In the genomic region with DNA sequence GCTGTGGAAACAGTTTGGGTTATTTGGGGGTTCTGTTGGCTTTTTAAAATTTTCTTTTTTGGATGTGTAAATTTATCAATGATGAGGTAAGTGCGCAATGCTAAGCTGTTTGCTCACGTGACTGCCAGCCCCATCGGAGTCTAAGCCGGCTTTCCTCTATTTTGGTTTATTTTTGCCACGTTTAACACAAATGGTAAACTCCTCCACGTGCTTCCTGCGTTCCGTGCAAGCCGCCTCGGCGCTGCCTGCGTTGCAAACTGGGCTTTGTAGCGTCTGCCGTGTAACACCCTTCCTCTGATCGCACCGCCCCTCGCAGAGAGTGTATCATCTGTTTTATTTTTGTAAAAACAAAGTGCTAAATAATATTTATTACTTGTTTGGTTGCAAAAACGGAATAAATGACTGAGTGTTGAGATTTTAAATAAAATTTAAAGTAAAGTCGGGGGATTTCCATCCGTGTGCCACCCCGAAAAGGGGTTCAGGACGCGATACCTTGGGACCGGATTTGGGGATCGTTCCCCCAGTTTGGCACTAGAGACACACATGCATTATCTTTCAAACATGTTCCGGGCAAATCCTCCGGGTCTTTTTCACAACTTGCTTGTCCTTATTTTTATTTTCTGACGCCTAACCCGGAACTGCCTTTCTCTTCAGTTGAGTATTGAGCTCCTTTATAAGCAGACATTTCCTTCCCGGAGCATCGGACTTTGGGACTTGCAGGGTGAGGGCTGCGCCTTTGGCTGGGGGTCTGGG, we compare ENCODE assay signal across 10 cellular contexts. TPM values are rescaled to one million over a fixed set of nuclear protein-coding genes. Genes with fewer than 3 reads are reported as not detected.
DNase-seq lines count a peak whose midpoint lies in the region; ATAC-seq and TF ChIP-seq lines count a peak whose summit lies in the region.
"Had no signal": no experiment of that assay in that cellular context is flagged by ENCODE, and none has a peak within 500 bp of the region (broad histone marks: within the 10 kb centered on the region; RNA-seq: fewer than 3 reads in every experiment).

No MANE protein-coding gene starts in this region.

- peaks cover 0 to 52% of the 10 kb centered on the region in 2 donors for H3K4me1 ChIP-seq in right atrium auricular region

- H3K27me3 ChIP-seq in right atrium auricular region, result peaks cover 36 to 57% of the 10 kb centered on the region in 2 donors

- intact Hi-C loops in left ventricle myocardium superior (cut with micrococcal nuclease) (no loop called here), natural killer cell (cut with micrococcal nuclease) (loop anchor here (10.0 kb wide), 1 partner anchor 96 kb away; no protein-coding TSS in a partner anchor)

- H3K9me3 Mint-ChIP-seq in activated naive CD4-positive, alpha-beta T cell treated with anti-CD3 and anti-CD28 coated beads, Interleukin-2, amount 10 ng/mL, durations not matched to agents 7 days and 5 days, result no peaks in the 10 kb centered on the region
- no peaks in the 10 kb centered on the region for H3K9me3 Mint-ChIP-seq in natural killer cell

- H3K27me3 Mint-ChIP-seq in activated naive CD4-positive, alpha-beta T cell treated with anti-CD3 and anti-CD28 coated beads, Interleukin-2, amount 10 ng/mL, durations not matched to agents 7 days and 5 days, result peaks cover 98% of the 10 kb centered on the region
- H3K27me3 Mint-ChIP-seq in natural killer cell (ENCODE audit: low read depth in 2 of 2), result peaks cover 46 to 65% of the 10 kb centered on the region in 2 donors

- CTCF ChIA-PET in activated naive CD4-positive, alpha-beta T cell treated with anti-CD3 and anti-CD28 coated beads, Interleukin-2, amount 10 ng/mL, durations not matched to agents 7 days and 5 days (lab: Charles Lee), result no interaction called here

- no peak overlapping the region for H3K27ac ChIP-seq in right atrium auricular region

- H3K27ac Mint-ChIP-seq in activated naive CD4-positive, alpha-beta T cell treated with anti-CD3 and anti-CD28 coated beads, Interleukin-2, amount 10 ng/mL, durations not matched to agents 7 days and 5 days, result peak overlapping the region; percentile 54
- H3K27ac Mint-ChIP-seq in natural killer cell, result peak overlapping the region; percentile 40 to 86

- no peak overlapping the region for H3K4me3 Mint-ChIP-seq in activated naive CD4-positive, alpha-beta T cell treated with anti-CD3 and anti-CD28 coated beads, Interleukin-2, amount 10 ng/mL, durations not matched to agents 7 days and 5 days
- H3K4me3 Mint-ChIP-seq in natural killer cell, result peak overlapping the region; percentile 89

- no peak for TF ChIP-seq CTCF in right atrium auricular region (IDR thresholded peaks at IDR 0.05)
- no peak for TF ChIP-seq CTCF in natural killer cell (IDR thresholded peaks at IDR 0.05)

- peaks cover 31% of the 10 kb centered on the region for H3K4me1 Mint-ChIP-seq in activated naive CD4-positive, alpha-beta T cell treated with anti-CD3 and anti-CD28 coated beads, Interleukin-2, amount 10 ng/mL, durations not matched to agents 7 days and 5 days
- peaks cover 40 to 41% of the 10 kb centered on the region in 2 donors for H3K4me1 Mint-ChIP-seq in natural killer cell

- H3K9me3 ChIP-seq in right atrium auricular region, result no peaks in the 10 kb centered on the region

- peaks cover 4% of the 10 kb centered on the region for H3K36me3 Mint-ChIP-seq in activated naive CD4-positive, alpha-beta T cell treated with anti-CD3 and anti-CD28 coated beads, Interleukin-2, amount 10 ng/mL, durations not matched to agents 7 days and 5 days
- H3K36me3 Mint-ChIP-seq in natural killer cell, result peaks cover 5% of the 10 kb centered on the region

- peak; percentile 41 for DNase-seq in left ventricle myocardium superior
- DNase-seq in right atrium auricular region (ENCODE audit: low spot score), result no peak
- peak; percentile 48 for DNase-seq in activated naive CD4-positive, alpha-beta T cell treated with anti-CD3 and anti-CD28 coated beads, Interleukin-2, amount 10 ng/mL, durations not matched to agents 7 days and 5 days
- DNase-seq in natural killer cell, result no peak
- DNase-seq in SW 1271 (lab: John Stamatoyannopoulos, UW), result no peak
- no peak for DNase-seq in SW480 (ENCODE audit: low spot score)
- DNase-seq in LoVo (ENCODE audit: low spot score), result no peak
- DNase-seq: stimulated activated naive CD4-positive, alpha-beta T cell treated with Interleukin-2 at 50 U/mL for 16 hours had no signal

- H3K36me3 ChIP-seq in right atrium auricular region, result no peaks in the 10 kb centered on the region

- no peak overlapping the region for H3K4me3 ChIP-seq in right atrium auricular region

- ATAC-seq in left ventricle myocardium superior (no peak), natural killer cell (peak; percentile 41 to 58 (median 54)), GM21515 (IDR thresholded peaks at IDR 0.05; ENCODE audit: unreplicated experiment) (no peak)

RNA-seq across cellular contexts. Expression of a gene that starts 3.2 kb away (rescaled TPM):
- not detected for total RNA-seq in left ventricle myocardium superior
- not detected for total RNA-seq in right atrium auricular region
- not detected for total RNA-seq in natural killer cell

RNA-seq across cellular contexts. Expression of a gene that starts 41.0 kb away (rescaled TPM):
- total RNA-seq in left ventricle myocardium superior (0.62 TPM), right atrium auricular region (not detected), natural killer cell (1 to 10 TPM in 1 of 3 donors, under 1 TPM in 2; 0.47 to 1.4 (median 0.48) TPM)
- total RNA-seq: RPMI7951 had no signal

Comparison
In these comparisons a context has a peak if more than half of its experiments do, and no peak if none do; other contexts are left out.
1. DNase-seq: peak in left ventricle myocardium superior (single experiment) and activated naive CD4-positive, alpha-beta T cell treated with anti-CD3 and anti-CD28 coated beads, Interleukin-2, amount 10 ng/mL, durations not matched to agents 7 days and 5 days (single experiment); none in right atrium auricular region (single experiment), natural killer cell (single experiment), SW 1271 (0 of 2), SW480 (single experiment) and LoVo (single experiment).
2. ATAC-seq: peak in natural killer cell (3 of 3); none in left ventricle myocardium superior (single experiment) and GM21515 (single experiment).